ENCODE assay signal across 12 cellular contexts in genomic region chr12:111436811-111437210, GRCh38. TPM values are rescaled to one million over a fixed set of nuclear protein-coding genes. Genes with fewer than 3 reads are reported as not detected.
DNase-seq lines count a peak whose midpoint lies in the region; ATAC-seq, FAIRE-seq and TF ChIP-seq lines count a peak whose summit lies in the region.
"Had no signal": no experiment of that assay in that cellular context is flagged by ENCODE, and none has a peak within 500 bp of the region (broad histone marks: within the 10 kb centered on the region; RNA-seq: fewer than 3 reads in every experiment).

No MANE protein-coding gene starts in this region.

- intact Hi-C loops in activated T-helper 1 cell treated with anti-CD3 and anti-CD28 coated beads, Interleukin-12 subunit alpha, Interleukin-12 subunit beta, Interleukin-2, Interleukin-4 antibody, amounts not matched to agents 30 ng/mL and 10 ng/mL and 1 ng/mL, durations not matched to agents 14 hours and 24 hours and 36 hours (cut with micrococcal nuclease) = loop anchor here (10.0 kb wide), 1 partner anchor 662 kb away; no protein-coding TSS in a partner anchor

- no peak for DNase-seq in activated naive CD4-positive, alpha-beta T cell treated with anti-CD3 and anti-CD28 coated beads, Interleukin-2, amount 10 ng/mL, durations not matched to agents 7 days and 5 days
- no peak for DNase-seq in activated naive CD4-positive, alpha-beta T cell treated with anti-CD3 and anti-CD28 coated beads, Interleukin-2, amount 50 U/mL, for 16 hours
- no peak for DNase-seq in activated T-helper 1 cell treated with anti-CD3 and anti-CD28 coated beads, Interleukin-12 subunit alpha, Interleukin-12 subunit beta, Interleukin-2, Interleukin-4 antibody, amounts not matched to agents 30 ng/mL and 10 ng/mL and 1 ng/mL, durations not matched to agents 14 hours and 24 hours and 36 hours (ENCODE audit: low spot score)
- peak; percentile 61 for DNase-seq in islet precursor cell
- no peak for DNase-seq in stimulated activated naive CD8-positive, alpha-beta T cell treated with anti-CD3 and anti-CD28 coated beads, Interleukin-15, amount 100 ng/mL, for 72 hours
- no peak for DNase-seq in HT-29 (ENCODE audit: low spot score)
- DNase-seq in GOT3 (lab: John Stamatoyannopoulos, UW) = no peak
- DNase-seq in GM12892 (ENCODE audit: insufficient read length) = no peak
- DNase-seq: activated CD4-positive, CD25-positive, alpha-beta regulatory T cell treated with anti-CD3 and anti-CD28 coated beads, Interleukin-2, amount 50 U/mL, for 72 hours; NCI-H446; stimulated activated naive CD4-positive, alpha-beta T cell had no signal

- H3K27me3 Mint-ChIP-seq in activated naive CD4-positive, alpha-beta T cell treated with anti-CD3 and anti-CD28 coated beads, Interleukin-2, amount 10 ng/mL, durations not matched to agents 7 days and 5 days = peaks cover 8% of the 10 kb centered on the region
- no peaks in the 10 kb centered on the region for H3K27me3 Mint-ChIP-seq in activated T-helper 1 cell treated with anti-CD3 and anti-CD28 coated beads, Interleukin-12 subunit alpha, Interleukin-12 subunit beta, Interleukin-2, Interleukin-4 antibody, amounts not matched to agents 30 ng/mL and 10 ng/mL and 1 ng/mL, durations not matched to agents 14 hours and 24 hours and 36 hours (ENCODE audit: insufficient read depth)
- no peaks in the 10 kb centered on the region for H3K27me3 Mint-ChIP-seq in stimulated activated naive CD8-positive, alpha-beta T cell treated with anti-CD3 and anti-CD28 coated beads, Interleukin-15, amount 100 ng/mL, for 72 hours

- no peak for TF ChIP-seq POLR2A in GM12892 (IDR thresholded peaks at IDR 0.05; ENCODE audit: low read depth, low read length)

- no peaks in the 10 kb centered on the region for H3K9me3 Mint-ChIP-seq in activated naive CD4-positive, alpha-beta T cell treated with anti-CD3 and anti-CD28 coated beads, Interleukin-2, amount 10 ng/mL, durations not matched to agents 7 days and 5 days
- H3K9me3 Mint-ChIP-seq in activated T-helper 1 cell treated with anti-CD3 and anti-CD28 coated beads, Interleukin-12 subunit alpha, Interleukin-12 subunit beta, Interleukin-2, Interleukin-4 antibody, amounts not matched to agents 30 ng/mL and 10 ng/mL and 1 ng/mL, durations not matched to agents 14 hours and 24 hours and 36 hours = no peaks in the 10 kb centered on the region
- no peaks in the 10 kb centered on the region for H3K9me3 Mint-ChIP-seq in stimulated activated naive CD8-positive, alpha-beta T cell treated with anti-CD3 and anti-CD28 coated beads, Interleukin-15, amount 100 ng/mL, for 72 hours
- H3K9me3 Mint-ChIP-seq: nephron had no signal

- CTCF ChIA-PET in activated naive CD4-positive, alpha-beta T cell treated with anti-CD3 and anti-CD28 coated beads, Interleukin-2, amount 10 ng/mL, durations not matched to agents 7 days and 5 days (lab: Charles Lee) = interaction anchor here (0.6 to 20.9 kb wide), 2 partner anchors 13 to 35 kb away, joined by 4 to 757 read pairs; partner anchors contain the start of gene SH2B3

- FAIRE-seq in GM12892 (lab: Jason Lieb, UNC) = no peak

- peaks cover 51% of the 10 kb centered on the region for H3K36me3 Mint-ChIP-seq in activated naive CD4-positive, alpha-beta T cell treated with anti-CD3 and anti-CD28 coated beads, Interleukin-2, amount 10 ng/mL, durations not matched to agents 7 days and 5 days
- H3K36me3 Mint-ChIP-seq in activated T-helper 1 cell treated with anti-CD3 and anti-CD28 coated beads, Interleukin-12 subunit alpha, Interleukin-12 subunit beta, Interleukin-2, Interleukin-4 antibody, amounts not matched to agents 30 ng/mL and 10 ng/mL and 1 ng/mL, durations not matched to agents 14 hours and 24 hours and 36 hours (ENCODE audit: low read depth) = peaks cover 40% of the 10 kb centered on the region

- ATAC-seq in stimulated activated naive CD8-positive, alpha-beta T cell treated with anti-CD3 and anti-CD28 coated beads, Interleukin-15, amount 100 ng/mL, for 72 hours = no peak

- H3K4me1 Mint-ChIP-seq in activated naive CD4-positive, alpha-beta T cell treated with anti-CD3 and anti-CD28 coated beads, Interleukin-2, amount 10 ng/mL, durations not matched to agents 7 days and 5 days = peaks cover 92% of the 10 kb centered on the region
- H3K4me1 Mint-ChIP-seq in activated T-helper 1 cell treated with anti-CD3 and anti-CD28 coated beads, Interleukin-12 subunit alpha, Interleukin-12 subunit beta, Interleukin-2, Interleukin-4 antibody, amounts not matched to agents 30 ng/mL and 10 ng/mL and 1 ng/mL, durations not matched to agents 14 hours and 24 hours and 36 hours (ENCODE audit: low read depth) = peaks cover 91% of the 10 kb centered on the region
- peaks cover 100% of the 10 kb centered on the region for H3K4me1 Mint-ChIP-seq in stimulated activated naive CD8-positive, alpha-beta T cell treated with anti-CD3 and anti-CD28 coated beads, Interleukin-15, amount 100 ng/mL, for 72 hours

- no peak overlapping the region for H3K4me3 Mint-ChIP-seq in activated naive CD4-positive, alpha-beta T cell treated with anti-CD3 and anti-CD28 coated beads, Interleukin-2, amount 10 ng/mL, durations not matched to agents 7 days and 5 days
- H3K4me3 Mint-ChIP-seq in activated T-helper 1 cell treated with anti-CD3 and anti-CD28 coated beads, Interleukin-12 subunit alpha, Interleukin-12 subunit beta, Interleukin-2, Interleukin-4 antibody, amounts not matched to agents 30 ng/mL and 10 ng/mL and 1 ng/mL, durations not matched to agents 14 hours and 24 hours and 36 hours = peak overlapping the region; percentile 26
- H3K4me3 Mint-ChIP-seq in stimulated activated naive CD8-positive, alpha-beta T cell treated with anti-CD3 and anti-CD28 coated beads, Interleukin-15, amount 100 ng/mL, for 72 hours = peak overlapping the region; percentile 42 to 84
- H3K4me3 Mint-ChIP-seq: nephron had no signal

- H3K27ac Mint-ChIP-seq in activated naive CD4-positive, alpha-beta T cell treated with anti-CD3 and anti-CD28 coated beads, Interleukin-2, amount 10 ng/mL, durations not matched to agents 7 days and 5 days = peak overlapping the region; percentile 100
- peak overlapping the region; percentile 84 for H3K27ac Mint-ChIP-seq in activated T-helper 1 cell treated with anti-CD3 and anti-CD28 coated beads, Interleukin-12 subunit alpha, Interleukin-12 subunit beta, Interleukin-2, Interleukin-4 antibody, amounts not matched to agents 30 ng/mL and 10 ng/mL and 1 ng/mL, durations not matched to agents 14 hours and 24 hours and 36 hours
- peak overlapping the region in 1 of 2 donors; percentile 95 for H3K27ac Mint-ChIP-seq in stimulated activated naive CD8-positive, alpha-beta T cell treated with anti-CD3 and anti-CD28 coated beads, Interleukin-15, amount 100 ng/mL, for 72 hours

RNA-seq across cellular contexts. Expression of gene SH2B3, which starts 31.1 kb away (rescaled TPM):
- total RNA-seq in activated T-helper 1 cell treated with anti-CD3 and anti-CD28 coated beads, Interleukin-12 subunit alpha, Interleukin-12 subunit beta, Interleukin-2, Interleukin-4 antibody, amounts not matched to agents 30 ng/mL and 10 ng/mL and 1 ng/mL, durations not matched to agents 14 hours and 24 hours and 36 hours = 42.0 and 42.3 TPM in 2 replicates
- 1.7 and 2.4 TPM in 2 replicates for total RNA-seq in HT-29 (2014; rRNA removed; shearing (Covaris generic))
- 15.8 TPM for polyA plus RNA-seq in GM12892 (2012; ENCODE audit: missing spikeins)

Comparison
In these comparisons a context has a peak if more than half of its experiments do, and no peak if none do; other contexts are left out.
1. RNA of gene SH2B3, which starts 31.1 kb away (total RNA-seq): 42.0 to 42.3 TPM in activated T-helper 1 cell treated with anti-CD3 and anti-CD28 coated beads, Interleukin-12 subunit alpha, Interleukin-12 subunit beta, Interleukin-2, Interleukin-4 antibody, amounts not matched to agents 30 ng/mL and 10 ng/mL and 1 ng/mL, durations not matched to agents 14 hours and 24 hours and 36 hours; 1.7 to 2.4 TPM in HT-29; every median in the first group is over 10 times any median in the second.